In the genomic region with DNA sequence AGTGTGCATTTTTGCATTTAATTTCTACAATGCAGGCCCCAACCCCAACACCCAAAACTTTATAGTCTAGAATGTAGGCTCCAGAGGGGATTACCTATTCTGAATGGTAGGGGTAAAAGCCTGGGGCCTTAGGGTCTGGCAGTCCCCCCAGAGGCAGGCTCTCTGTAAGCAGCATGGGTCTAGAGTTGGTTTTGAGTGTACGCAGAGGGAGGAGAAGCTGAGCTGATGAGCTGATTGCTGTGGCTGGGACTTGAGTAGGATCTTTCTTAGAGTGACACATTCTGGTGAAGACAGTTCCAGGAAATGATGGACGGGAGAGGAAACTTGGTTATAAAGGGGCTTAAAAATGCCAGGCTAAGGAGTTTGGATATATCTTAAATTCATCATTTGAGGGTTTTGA, we compare ENCODE assay signal across 10 cellular contexts. TPM values are rescaled to one million over a fixed set of nuclear protein-coding genes. Genes with fewer than 3 reads are reported as not detected.
DNase-seq lines count a peak whose midpoint lies in the region; ATAC-seq and TF ChIP-seq lines count a peak whose summit lies in the region.
"Had no signal": no experiment of that assay in that cellular context is flagged by ENCODE, and none has a peak within 500 bp of the region (broad histone marks: within the 10 kb centered on the region; RNA-seq: fewer than 3 reads in every experiment).

No MANE protein-coding gene starts in this region.

- H3K9ac ChIP-seq in H9 (ENCODE audit: extremely low read depth, insufficient read length, low read length) = no peak overlapping the region

- H2AK5ac ChIP-seq in H9 (ENCODE audit: insufficient read length, low read length) = no peak overlapping the region

- no peak overlapping the region for H3K14ac ChIP-seq in H9 (ENCODE audit: insufficient read depth, low read length)

- H3K4me3 ChIP-seq in AG04450 (ENCODE audit: low read depth, low read length) (peak overlapping the region; percentile 20), neutrophil (ENCODE audit: low read depth in 1 of 2, low read length in 1 of 2) (no peak overlapping the region)
- H3K4me3 ChIP-seq: cardiac muscle cell had no signal

- H3K79me1 ChIP-seq in H9 (ENCODE audit: insufficient read depth, low read depth, low read length, poor library complexity, severe bottlenecking) = no peaks in the 10 kb centered on the region

- no CpG with 5 or more reads among the region's 2 CpGs for WGBS in H9 (ENCODE audit: extremely low coverage, insufficient read length, low lambda C conversion rate)

- H3K36me3 Mint-ChIP-seq in H9 (ENCODE audit: insufficient read depth in 1 of 3, low read depth in 3 of 3) (peaks cover 0 to 2% (median 0%) of the 10 kb centered on the region in 3 experiments; a peak in 1 of 7 replicates), chondrocyte (ENCODE audit: low read depth) (no peaks in the 10 kb centered on the region)

- H3K27ac ChIP-seq in AG04450 (ENCODE audit: low read depth, low read length) = no peak overlapping the region
- no peak overlapping the region for H3K27ac ChIP-seq in H9 (ENCODE audit: insufficient read length, low read depth, low read length)
- peak overlapping the region; percentile 99 for H3K27ac ChIP-seq in neutrophil
- H3K27ac ChIP-seq: VCaP had no signal

- no peak overlapping the region for H3K23ac ChIP-seq in H9 (ENCODE audit: insufficient read length, low read depth, low read length)

- no peak overlapping the region for H3K18ac ChIP-seq in H9 (ENCODE audit: insufficient read length, low read depth, low read length)

- TF ChIP-seq CTCF in AG04450 (IDR thresholded peaks at IDR 0.05; ENCODE audit: low read depth, low read length) = no peak
- TF ChIP-seq CTCF in H9 (conservative IDR thresholded peaks at IDR 0.05) = no peak
- no peak for TF ChIP-seq CTCF in chondrocyte (IDR thresholded peaks at IDR 0.05)
- TF ChIP-seq CTCF in neutrophil (IDR thresholded peaks at IDR 0.05) = no peak

- peaks cover 6% of the 10 kb centered on the region; the same call in 1 of the 2 replicates for H3K4me1 ChIP-seq in H9 (ENCODE audit: insufficient read depth, low read length)
- H3K4me1 ChIP-seq in neutrophil (ENCODE audit: control insufficient read depth in 1 of 2, insufficient read depth in 1 of 2, low read depth in 1 of 2, low read length in 1 of 2) = peaks cover 23 to 43% of the 10 kb centered on the region in 2 experiments

- no peak overlapping the region for H3K4me2 ChIP-seq in H9 (ENCODE audit: insufficient read depth, insufficient read length, low read length)

- H3K23me2 ChIP-seq in H9 (ENCODE audit: insufficient read length, low read depth, low read length, poor library complexity, severe bottlenecking) = peaks cover 17% of the 10 kb centered on the region

- H2BK15ac ChIP-seq in H9 (ENCODE audit: low read depth, low read length) = no peak overlapping the region

- POLR2A ChIA-PET in AG04450 (lab: Yijun Ruan, JAX) = no interaction called here

- H3K4ac ChIP-seq in H9 (ENCODE audit: low read depth, low read length) = no peak overlapping the region

- no peak overlapping the region for H2BK5ac ChIP-seq in H9 (ENCODE audit: insufficient read length, low read length)

- no peak overlapping the region for H2BK12ac ChIP-seq in H9 (ENCODE audit: insufficient read length, low read depth, low read length)

- peaks cover 15% of the 10 kb centered on the region for H3K79me2 ChIP-seq in H9 (ENCODE audit: insufficient read depth, low read length)

- CTCF ChIA-PET in AG04450 (lab: Charles Lee) = interaction anchor here (1.8 to 5.8 kb wide), 2 partner anchors 409 to 417 kb away, joined by 6 to 30 read pairs; no protein-coding TSS in a partner anchor

- no peaks in the 10 kb centered on the region for H4K20me1 ChIP-seq in H9 (ENCODE audit: control insufficient read depth, insufficient read depth, insufficient read length)

- H2BK120ac ChIP-seq in H9 (ENCODE audit: low read depth, low read length, poor library complexity, severe bottlenecking) = no peak overlapping the region

- H3K27me3 ChIP-seq in AG04450 (ENCODE audit: control insufficient read depth, insufficient read depth, low read length) (no peaks in the 10 kb centered on the region), H9 (ENCODE audit: insufficient read depth, low read length) (no peaks in the 10 kb centered on the region), neutrophil (no peaks in the 10 kb centered on the region)
- H3K27me3 ChIP-seq: cardiac muscle cell had no signal

- no peaks in the 10 kb centered on the region; a peak in 1 of 5 replicates for H3K9me3 Mint-ChIP-seq in H9
- no peaks in the 10 kb centered on the region for H3K9me3 Mint-ChIP-seq in chondrocyte (ENCODE audit: low read depth)

- no peak overlapping the region for H4K5ac ChIP-seq in H9 (ENCODE audit: insufficient read length, low read depth, low read length)

- no peak overlapping the region for H2AFZ ChIP-seq in H9 (ENCODE audit: low read length)

- H3K4me1 Mint-ChIP-seq in H9 = peaks cover 55 to 57% of the 10 kb centered on the region in 2 experiments
- peaks cover 79% of the 10 kb centered on the region for H3K4me1 Mint-ChIP-seq in chondrocyte (ENCODE audit: low read depth)

- H3K4me3 Mint-ChIP-seq in H9 (no peak overlapping the region; a peak in 1 of 5 replicates), chondrocyte (ENCODE audit: unreplicated experiment) (peak overlapping the region; percentile 92)

- ATAC-seq in HG02798 (IDR thresholded peaks at IDR 0.05; ENCODE audit: poor library complexity, unreplicated experiment) (no peak), GM18868 (IDR thresholded peaks at IDR 0.05; ENCODE audit: unreplicated experiment) (no peak)

- H3K9me3 ChIP-seq in AG04450 (ENCODE audit: control insufficient read depth, insufficient read depth, low read length) = no peaks in the 10 kb centered on the region; the same call in 1 of the 2 replicates
- H3K9me3 ChIP-seq in H9 (ENCODE audit: control insufficient read depth, low read depth, low read length) = no peaks in the 10 kb centered on the region
- no peaks in the 10 kb centered on the region for H3K9me3 ChIP-seq in neutrophil

- H2BK20ac ChIP-seq in H9 (ENCODE audit: low read depth, low read length, poor library complexity, severe bottlenecking) = no peak overlapping the region

- H4K91ac ChIP-seq in H9 (ENCODE audit: insufficient read length, low read depth, low read length) = no peak overlapping the region

- no peak overlapping the region for H3T11ph ChIP-seq in H9 (ENCODE audit: low read length)

- H3K56ac ChIP-seq in H9 (ENCODE audit: insufficient read length, low read depth, low read length) = no peak overlapping the region

- DNase-seq in AG04450 (ENCODE audit: low read depth, low spot score) (no peak), H9 (no peak), chondrocyte (ENCODE audit: low spot score) (no peak), dedifferentiated amniotic fluid mesenchymal stem cell (ENCODE audit: extremely low spot score) (no peak), H4 (ENCODE audit: low spot score) (no peak)

- H3K27ac Mint-ChIP-seq in H9 (peak overlapping the region in 2 of 3 experiments; percentile 12 to 64; a peak in 2 of 7 replicates), chondrocyte (ENCODE audit: unreplicated experiment) (peak overlapping the region; percentile 96)

- H4K8ac ChIP-seq in H9 (replicated peaks; ENCODE audit: insufficient read length, low read depth, low read length) = no peak overlapping the region

- no peaks in the 10 kb centered on the region for H3K36me3 ChIP-seq in neutrophil
- H3K36me3 ChIP-seq: cardiac muscle cell had no signal

- H3K27me3 Mint-ChIP-seq in H9 (ENCODE audit: low read depth) = peaks cover 11% of the 10 kb centered on the region
- H3K27me3 Mint-ChIP-seq in chondrocyte (ENCODE audit: low read depth) = no peaks in the 10 kb centered on the region

RNA-seq across cellular contexts. Expression of gene LPP, which starts 2.1 kb away (rescaled TPM):
- 64.2 and 76.3 TPM in 2 replicates for polyA plus RNA-seq in AG04450 (2011; rRNA removed)
- polyA minus RNA-seq in AG04450 (2011; rRNA and poly(A)+ RNA removed) = 632 and 1,065 TPM in 2 replicates
- total RNA-seq in H9 (2021) = 56.3 and 64.6 TPM in 2 replicates
- total RNA-seq in chondrocyte = 174 to 295 TPM (median 288 TPM) in 3 replicates
- 13.5 and 28.3 TPM in 2 replicates for total RNA-seq in H4 (2014; rRNA removed; shearing (Covaris generic))
